In the genomic region with DNA sequence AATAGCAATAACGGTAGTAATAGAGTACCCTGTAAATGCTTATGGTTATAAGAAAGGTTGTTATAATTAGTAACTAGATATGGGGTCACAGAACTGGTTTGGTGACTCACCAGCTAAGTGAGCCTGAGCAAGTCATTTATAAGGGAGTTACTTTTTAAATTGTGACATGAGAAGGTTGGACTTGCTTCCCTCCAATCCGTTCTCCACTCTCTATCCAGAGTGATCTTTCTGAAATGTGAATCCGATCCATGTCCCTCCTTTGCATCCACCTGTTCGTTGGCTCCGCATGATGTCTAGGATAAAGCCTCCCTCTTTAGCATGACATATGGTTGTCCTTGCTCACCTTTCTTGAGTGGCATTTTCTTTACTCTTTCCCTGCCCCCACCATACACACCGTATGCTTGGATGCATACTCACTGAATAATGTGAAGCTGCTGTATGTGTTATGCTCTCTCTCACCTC, we compare ENCODE assay signal across 10 cellular contexts.
DNase-seq lines count a peak whose midpoint lies in the region; ATAC-seq, FAIRE-seq and TF ChIP-seq lines count a peak whose summit lies in the region.
"Had no signal": no experiment of that assay in that cellular context is flagged by ENCODE, and none has a peak within 500 bp of the region (broad histone marks: within the 10 kb centered on the region; RNA-seq: fewer than 3 reads in every experiment).

No MANE protein-coding gene starts in this region.

- TF ChIP-seq CTCF in foreskin keratinocyte (conservative IDR thresholded peaks at IDR 0.05): no peak

- ATAC-seq in stimulated activated naive CD8-positive, alpha-beta T cell treated with anti-CD3 and anti-CD28 coated beads, Interleukin-15, Interleukin-2, amounts not matched to agents 100 U/mL and 50 U/mL, for 24 hours: no peak
- ATAC-seq in foreskin keratinocyte (peak; percentile 56), HG02571 (IDR thresholded peaks at IDR 0.05; ENCODE audit: unreplicated experiment) (no peak)

- H3K27me3 ChIP-seq in foreskin keratinocyte: no peaks in the 10 kb centered on the region

- no peaks in the 10 kb centered on the region for H3K9me3 Mint-ChIP-seq in stimulated activated naive CD8-positive, alpha-beta T cell treated with anti-CD3 and anti-CD28 coated beads, Interleukin-15, Interleukin-2, amounts not matched to agents 100 ng/mL and 50 ng/mL, for 24 hours

- peak overlapping the region; percentile 4 for H3K4me3 Mint-ChIP-seq in stimulated activated naive CD8-positive, alpha-beta T cell treated with anti-CD3 and anti-CD28 coated beads, Interleukin-15, Interleukin-2, amounts not matched to agents 100 ng/mL and 50 ng/mL, for 24 hours

- peaks cover 85% of the 10 kb centered on the region for H3K4me1 Mint-ChIP-seq in stimulated activated naive CD8-positive, alpha-beta T cell treated with anti-CD3 and anti-CD28 coated beads, Interleukin-15, Interleukin-2, amounts not matched to agents 100 ng/mL and 50 ng/mL, for 24 hours (ENCODE audit: low read depth)

- no peaks in the 10 kb centered on the region for H3K36me3 Mint-ChIP-seq in stimulated activated naive CD8-positive, alpha-beta T cell treated with anti-CD3 and anti-CD28 coated beads, Interleukin-15, Interleukin-2, amounts not matched to agents 100 ng/mL and 50 ng/mL, for 24 hours (ENCODE audit: low read depth)

- H3K27me3 Mint-ChIP-seq in stimulated activated naive CD8-positive, alpha-beta T cell treated with anti-CD3 and anti-CD28 coated beads, Interleukin-15, Interleukin-2, amounts not matched to agents 100 ng/mL and 50 ng/mL, for 24 hours: no peaks in the 10 kb centered on the region

- H3K27ac ChIP-seq in foreskin keratinocyte: no peak overlapping the region
- H3K27ac ChIP-seq: C4-2B had no signal

- H3K4me1 ChIP-seq in foreskin keratinocyte: peaks cover 62% of the 10 kb centered on the region

- peak; percentile 86 for FAIRE-seq in RCC 7860 (lab: Jason Lieb, UNC)

- H3K27ac Mint-ChIP-seq in stimulated activated naive CD8-positive, alpha-beta T cell treated with anti-CD3 and anti-CD28 coated beads, Interleukin-15, Interleukin-2, amounts not matched to agents 100 ng/mL and 50 ng/mL, for 24 hours: peak overlapping the region; percentile 80

- DNase-seq in stimulated activated naive CD8-positive, alpha-beta T cell treated with anti-CD3 and anti-CD28 coated beads, Interleukin-15, Interleukin-2, amounts not matched to agents 100 U/mL and 50 U/mL, for 24 hours: no peak
- DNase-seq in RCC 7860 (ENCODE audit: low spot score) (peak; percentile 54), foreskin keratinocyte (peak; percentile 50 to 72), NCI-H2081 treated with DMSO at 0.1 percent for 48 hours (lab: John Stamatoyannopoulos, UW) (no peak), DMS 273 (lab: John Stamatoyannopoulos, UW; ENCODE audit: unreplicated experiment) (no peak)
- DNase-seq in activated CD4-positive, CD25-positive, alpha-beta regulatory T cell treated with anti-CD3 and anti-CD28 coated beads, Interleukin-2, amount 50 U/mL, for 72 hours: no peak
- DNase-seq: activated CD8-positive, alpha-beta memory T cell treated with anti-CD3 and anti-CD28 coated beads for 24 hours had no signal

Comparison
In these comparisons a context has a peak if more than half of its experiments do, and no peak if none do; other contexts are left out.
1. DNase-seq: peak in RCC 7860 (single experiment) and foreskin keratinocyte (2 of 2); none in stimulated activated naive CD8-positive, alpha-beta T cell treated with anti-CD3 and anti-CD28 coated beads, Interleukin-15, Interleukin-2, amounts not matched to agents 100 U/mL and 50 U/mL, for 24 hours (single experiment), NCI-H2081 treated with DMSO at 0.1 percent for 48 hours (single experiment), DMS 273 (single experiment) and activated CD4-positive, CD25-positive, alpha-beta regulatory T cell treated with anti-CD3 and anti-CD28 coated beads, Interleukin-2, amount 50 U/mL, for 72 hours (single experiment).